In the genomic region with DNA sequence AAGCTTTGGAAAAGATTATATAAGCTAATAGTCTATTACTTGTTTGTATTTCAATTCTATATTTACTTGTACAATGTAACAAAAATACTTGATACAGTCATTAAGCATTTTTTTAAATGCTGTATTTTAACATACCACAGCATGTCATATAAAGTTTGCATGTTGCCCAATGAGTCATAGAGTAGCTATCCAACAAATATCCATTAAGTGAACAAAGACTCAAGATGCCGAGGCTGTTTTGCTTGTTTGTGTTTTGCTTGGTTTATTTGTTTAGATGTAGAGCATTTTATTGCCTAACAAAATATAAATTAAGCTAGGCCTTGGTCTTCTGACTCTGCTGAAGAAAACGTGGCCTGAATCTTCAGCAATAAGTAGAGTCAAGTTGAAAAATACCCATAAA, we compare ENCODE assay signal across 22 cellular contexts.
"Had no signal": no experiment of that assay in that cellular context is flagged by ENCODE, and none has a peak within 500 bp of the region (broad histone marks: within the 10 kb centered on the region; RNA-seq: fewer than 3 reads in every experiment).

No MANE protein-coding gene starts in this region.

- H3K27ac ChIP-seq: coronary artery, gastrocnemius medialis, heart left ventricle, tibial nerve, vagina, VCaP had no signal

- H3K9me3 ChIP-seq: gastrocnemius medialis, tibial nerve, vagina had no signal

- H3K27me3 ChIP-seq: gastrocnemius medialis, heart left ventricle, tibial nerve, vagina had no signal

- H3K4me1 ChIP-seq: gastrocnemius medialis, heart left ventricle, tibial nerve, vagina had no signal

- H3K4me3 ChIP-seq: coronary artery, gastrocnemius medialis, heart left ventricle, tibial nerve, vagina had no signal

- DNase-seq: activated CD4-positive, alpha-beta T cell treated with anti-CD3 and anti-CD28 coated beads for 1 hour; activated CD4-positive, alpha-beta T cell treated with anti-CD3 and anti-CD28 coated beads, Interleukin-2, amount 50 U/mL, for 48 hours; activated CD8-positive, alpha-beta memory T cell treated with anti-CD3 and anti-CD28 coated beads, Interleukin-2, amount 10 ng/mL, durations not matched to agents 7 days and 5 days; activated naive CD4-positive, alpha-beta T cell treated with anti-CD3 and anti-CD28 coated beads, Interleukin-2, amount 10 ng/mL, durations not matched to agents 7 days and 5 days; activated T-cell treated with anti-CD3 and anti-CD28 coated beads, Interleukin-2, amount 50 U/mL, for 1 hour; caudate nucleus; effector CD4-positive, alpha-beta T cell; gastrocnemius medialis; heart left ventricle; immature natural killer cell; nephron progenitor cell; occipital lobe; right cardiac atrium; small intestine; stimulated activated CD4-positive, alpha-beta T cell treated with anti-CD3 and anti-CD28 coated beads, Interleukin-4, amount 100 ng/mL, for 4 hours; stimulated activated CD8-positive, alpha-beta memory T cell treated with anti-CD3 and anti-CD28 coated beads, Interleukin-4, amount 100 ng/mL, for 48 hours; stimulated activated naive CD4-positive, alpha-beta T cell treated with Interleukin-2 at 50 U/mL for 16 hours; substantia nigra had no signal

- H3K36me3 ChIP-seq: gastrocnemius medialis, heart left ventricle, tibial nerve, vagina had no signal

- ATAC-seq: activated CD8-positive, alpha-beta memory T cell treated with anti-CD3 and anti-CD28 coated beads, Interleukin-2, amount 10 ng/mL, durations not matched to agents 7 days and 5 days; gastrocnemius medialis; heart left ventricle; right cardiac atrium had no signal
